Comparison of ENCODE assay signal across 16 cellular contexts in the genomic region with DNA sequence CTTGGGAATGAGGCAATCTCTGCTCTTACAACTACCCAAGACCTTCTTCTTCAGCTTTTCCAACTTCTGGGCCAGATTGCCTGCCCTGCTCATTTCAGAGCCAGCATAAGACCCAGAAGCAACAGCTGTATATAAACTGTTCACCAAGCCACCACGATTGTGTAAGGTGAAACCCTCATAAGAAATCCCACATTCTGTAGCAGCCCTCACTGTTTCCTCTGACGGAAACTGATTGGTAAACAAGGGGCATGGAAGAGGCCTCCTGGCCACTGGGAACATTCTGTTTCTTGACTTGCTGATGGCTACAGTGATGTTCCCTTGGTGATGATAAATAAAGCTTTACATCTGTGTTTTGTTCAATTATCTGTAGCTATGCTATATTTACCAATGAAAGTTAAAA. TPM values are rescaled to one million over a fixed set of nuclear protein-coding genes. Genes with fewer than 3 reads are reported as not detected.
"Had no signal": no experiment of that assay in that cellular context is flagged by ENCODE, and none has a peak within 500 bp of the region (broad histone marks: within the 10 kb centered on the region; RNA-seq: fewer than 3 reads in every experiment).

No MANE protein-coding gene starts in this region.

- H3K27ac ChIP-seq: ascending aorta, breast epithelium, ovary, stomach, testis had no signal

- DNase-seq: activated CD4-positive, alpha-beta T cell treated with anti-CD3 and anti-CD28 coated beads, Interleukin-2, amount 50 U/mL, for 1 hour; activated CD8-positive, alpha-beta memory T cell treated with anti-CD3 and anti-CD28 coated beads for 24 hours; activated naive CD8-positive, alpha-beta T cell treated with anti-CD3 and anti-CD28 coated beads, Interleukin-2, amount 10 ng/mL, durations not matched to agents 7 days and 5 days; dermis blood vessel endothelial cell; effector memory CD8-positive, alpha-beta T cell; islet precursor cell; naive thymus-derived CD4-positive, alpha-beta T cell; ovary; stimulated activated CD4-positive, alpha-beta T cell treated with anti-CD3 and anti-CD28 coated beads, Interleukin-1b, Interleukin-23, amount 100 ng/mL, for 48 hours; stomach; testis had no signal

- H3K4me3 ChIP-seq: ascending aorta, breast epithelium, ovary, stomach, testis had no signal

- H3K9me3 ChIP-seq: ascending aorta, breast epithelium, ovary, stomach, testis had no signal

- H3K36me3 ChIP-seq: ascending aorta, breast epithelium, ovary, stomach had no signal

- ATAC-seq: activated CD4-positive, CD25-positive, alpha-beta regulatory T cell treated with anti-CD3 and anti-CD28 coated beads, Interleukin-2, amount 50 U/mL, for 24 hours; effector memory CD8-positive, alpha-beta T cell; left lobe of liver; naive thymus-derived CD4-positive, alpha-beta T cell; sciatic nerve had no signal

- H3K4me1 ChIP-seq: ascending aorta, breast epithelium, stomach, testis had no signal

RNA-seq across cellular contexts. Expression of a gene that starts 39.7 kb away (rescaled TPM):
- total RNA-seq: ascending aorta had no signal
